In genomic region chrX:45191383-45191782, GRCh38 we compare ENCODE assay signal across 18 cellular contexts. TPM values are rescaled to one million over a fixed set of nuclear protein-coding genes. Genes with fewer than 3 reads are reported as not detected.
DNase-seq lines count a peak whose midpoint lies in the region; ATAC-seq, FAIRE-seq and TF ChIP-seq lines count a peak whose summit lies in the region.
"Had no signal": no experiment of that assay in that cellular context is flagged by ENCODE, and none has a peak within 500 bp of the region (broad histone marks: within the 10 kb centered on the region; RNA-seq: fewer than 3 reads in every experiment).

No MANE protein-coding gene starts in this region.

- H4K20me1 ChIP-seq in BLaER1 treated with 17β-estradiol and CSF1 and Interleukin-3, amounts not matched to agents 10 nM and 100 nM: peaks cover 0 to 4% (median 0%) of the 10 kb centered on the region in 11 experiments; a peak in 1 of 22 replicates
- H4K20me1 ChIP-seq in GM12878 (ENCODE audit: control insufficient read depth, insufficient read depth): no peaks in the 10 kb centered on the region
- no peaks in the 10 kb centered on the region for H4K20me1 ChIP-seq in mammary epithelial cell (ENCODE audit: insufficient read depth, low read length)

- CTCF ChIA-PET in GM12878 (lab: Yijun Ruan, JAX) (interaction anchor here (0.8 to 2.6 kb wide), 2 partner anchors 9 to 74 kb away, joined by 3 to 8 read pairs; no protein-coding TSS in a partner anchor), mammary epithelial cell (lab: Charles Lee; ENCODE audit: low non-redundant PET) (no interaction called here)

- H3K27me3 ChIP-seq in BLaER1 treated with 17β-estradiol and CSF1 and Interleukin-3, amounts not matched to agents 10 nM and 100 nM: peaks cover 0 to 22% (median 0%) of the 10 kb centered on the region in 11 experiments; a peak in 2 of 22 replicates
- H3K27me3 ChIP-seq in GM12878 (replicated peaks in 1 of 2; ENCODE audit: control insufficient read depth in 2 of 2, insufficient read depth in 2 of 2, low read length in 1 of 2) (no peaks in the 10 kb centered on the region; a peak in 1 of 4 replicates), mammary epithelial cell (ENCODE audit: insufficient read depth, low read length) (peaks cover 6% of the 10 kb centered on the region)

- H3K79me2 ChIP-seq in GM12878 (ENCODE audit: control insufficient read depth, insufficient read depth, low read length) (no peaks in the 10 kb centered on the region), mammary epithelial cell (ENCODE audit: insufficient read depth, low read length) (no peaks in the 10 kb centered on the region)

- H3K4me1 ChIP-seq in BLaER1 treated with 17β-estradiol and CSF1 and Interleukin-3, amounts not matched to agents 10 nM and 100 nM: peaks cover 0 to 22% (median 10%) of the 10 kb centered on the region in 10 experiments; a peak in 12 of 20 replicates
- no peaks in the 10 kb centered on the region for H3K4me1 ChIP-seq in GM12878 (ENCODE audit: control insufficient read depth, insufficient read depth, low read length)
- no peaks in the 10 kb centered on the region for H3K4me1 ChIP-seq in mammary epithelial cell (ENCODE audit: insufficient read depth, low read length)

- dilution Hi-C loops in mammary epithelial cell (cut with HindIII; ENCODE audit: low sequenced_read_pairs): no loop called here

- RAD21 ChIA-PET in GM12878 (lab: Charles Lee; ENCODE audit: unreplicated experiment): no interaction called here

- H3K4me2 ChIP-seq in BLaER1 treated with 17β-estradiol and CSF1 and Interleukin-3, amounts not matched to agents 10 nM and 100 nM: peak overlapping the region in 6 of 11 experiments; percentile 16 to 73 (median 52); a peak in 11 of 22 replicates
- H3K4me2 ChIP-seq in GM12878 (ENCODE audit: control insufficient read depth, insufficient read depth) (no peak overlapping the region), mammary epithelial cell (ENCODE audit: insufficient read depth, low read depth, low read length) (no peak overlapping the region)

- peak overlapping the region in 3 of 11 experiments; percentile 28 to 67 (median 48); a peak in 4 of 22 replicates for H3K27ac ChIP-seq in BLaER1 treated with 17β-estradiol and CSF1 and Interleukin-3, amounts not matched to agents 10 nM and 100 nM
- no peak overlapping the region for H3K27ac ChIP-seq in GM12878 (ENCODE audit: control insufficient read depth, insufficient read depth)
- no peak overlapping the region for H3K27ac ChIP-seq in mammary epithelial cell (ENCODE audit: insufficient read depth, low read depth, low read length)
- H3K27ac ChIP-seq: left ventricle myocardium inferior had no signal

- peak overlapping the region in 2 of 11 experiments; percentile 46 to 54; a peak in 2 of 22 replicates for H3K9ac ChIP-seq in BLaER1 treated with 17β-estradiol and CSF1 and Interleukin-3, amounts not matched to agents 10 nM and 100 nM
- H3K9ac ChIP-seq in GM12878 (ENCODE audit: control insufficient read depth, insufficient read depth, low read length): no peak overlapping the region
- H3K9ac ChIP-seq in mammary epithelial cell (ENCODE audit: insufficient read depth, low read length): no peak overlapping the region

- in situ Hi-C loops in GM12878 (cut with MboI) (no loop called here), mammary epithelial cell (cut with MboI; ENCODE audit: low sequenced_read_pairs in 2 of 2) (loop anchor here in 1 of 2 donors (25.0 kb wide), 1 partner anchor 1229 kb away; the partner anchor contains the start of gene NDP)

- no peaks in the 10 kb centered on the region for H3K36me3 ChIP-seq in BLaER1 treated with 17β-estradiol and CSF1 and Interleukin-3, amounts not matched to agents 10 nM and 100 nM
- H3K36me3 ChIP-seq in GM12878 (ENCODE audit: control insufficient read depth in 2 of 2, insufficient read depth in 2 of 2, low read length in 1 of 2) (no peaks in the 10 kb centered on the region), mammary epithelial cell (ENCODE audit: insufficient read depth, low read length) (no peaks in the 10 kb centered on the region)
- H3K36me3 ChIP-seq: left ventricle myocardium inferior had no signal

- POLR2A ChIA-PET in GM12878 (lab: Charles Lee): no interaction called here

- H2AFZ ChIP-seq in GM12878 (ENCODE audit: control insufficient read depth, low read depth, low read length) (no peak overlapping the region), mammary epithelial cell (ENCODE audit: low read depth, low read length) (no peak overlapping the region)

- ATAC-seq in GM18505 (IDR thresholded peaks at IDR 0.05; ENCODE audit: unreplicated experiment): peak; percentile 52
- ATAC-seq in GM12878: peak; percentile 71
- no peak for ATAC-seq in HG02970 (IDR thresholded peaks at IDR 0.05; ENCODE audit: low FRiP score, unreplicated experiment)
- ATAC-seq in GM21390 (IDR thresholded peaks at IDR 0.05; ENCODE audit: unreplicated experiment): no peak

- no peak overlapping the region for H3K4me3 ChIP-seq in BLaER1 treated with 17β-estradiol and CSF1 and Interleukin-3, amounts not matched to agents 10 nM and 100 nM
- H3K4me3 ChIP-seq in NB4 (ENCODE audit: low read depth, low read length) (peak overlapping the region; percentile 6), GM12878 (no peak overlapping the region), mammary epithelial cell (replicated peaks in 1 of 3; ENCODE audit: insufficient read depth in 1 of 3, low read depth in 2 of 3, low read length in 3 of 3) (no peak overlapping the region)
- H3K4me3 ChIP-seq: left ventricle myocardium inferior had no signal

- SMC1A ChIA-PET in GM12878 (lab: Charles Lee; ENCODE audit: uncharacterized antibody, unreplicated experiment): interaction anchor here (0.7 to 1.8 kb wide), 2 partner anchors 9 to 11 kb away, joined by 3 to 8 read pairs; partner anchors contain the start of gene DIPK2B

- TF ChIP-seq POLR2A in GM18505 (IDR thresholded peaks at IDR 0.05; ENCODE audit: borderline replicate concordance, extremely low read depth, insufficient read depth, insufficient read length): no peak
- TF ChIP-seq POLR2A in NB4 (IDR thresholded peaks at IDR 0.05; ENCODE audit: extremely low read depth, insufficient read length): no peak
- no peak for TF ChIP-seq POLR2A in GM12878 (IDR thresholded peaks at IDR 0.05; ENCODE audit: low read depth, low read length)

- intact Hi-C loops in GM12878 (cut with micrococcal nuclease; ENCODE audit: unreplicated experiment): no loop called here
- intact Hi-C loops in mammary epithelial cell (cut with micrococcal nuclease): no loop called here

- no peaks in the 10 kb centered on the region for H3K9me3 ChIP-seq in BLaER1 treated with 17β-estradiol and CSF1 and Interleukin-3, amounts not matched to agents 10 nM and 100 nM (replicated peaks in 1 of 11)
- H3K9me3 ChIP-seq in GM12878 (replicated peaks; ENCODE audit: control insufficient read depth, insufficient read depth, low read length) (no peaks in the 10 kb centered on the region), mammary epithelial cell (replicated peaks; ENCODE audit: insufficient read depth, low read length) (no peaks in the 10 kb centered on the region)
- H3K9me3 ChIP-seq: left ventricle myocardium inferior had no signal

- WGBS in GM12878 (ENCODE audit: insufficient coverage, insufficient replicate concordance, low lambda C conversion rate, missing lambda C conversion rate): 10% methylated on average over 8 of the region's 8 CpGs
- 79% methylated on average over 8 of the region's 8 CpGs for WGBS in mammary epithelial cell (ENCODE audit: low coverage, missing lambda C conversion rate)

- TF ChIP-seq EP300 in GM12878 (IDR thresholded peaks at IDR 0.05; ENCODE audit: borderline replicate concordance in 1 of 2, control insufficient read depth in 1 of 2, low read depth in 2 of 2, low read length in 2 of 2): 0 out of 4 replicates have a peak, but pooled peaks of 1 of the 2 experiments have one; percentile 18

- no peak for TF ChIP-seq RAD21 in GM12878 (IDR thresholded peaks at IDR 0.05; ENCODE audit: insufficient read depth, low read depth, low read length)

- TF ChIP-seq CTCF in NB4 (IDR thresholded peaks at IDR 0.05; ENCODE audit: low read depth, low read length) (no peak), GM12878 (IDR thresholded peaks at IDR 0.05 in 2 of 3, conservative IDR thresholded peaks at IDR 0.05 in 1 of 3; ENCODE audit: control insufficient read depth in 2 of 3, extremely low read depth in 1 of 3, insufficient read depth in 1 of 3, low read depth in 3 of 3, low read length in 3 of 3) (no peak), mammary epithelial cell (conservative IDR thresholded peaks at IDR 0.05 in 1 of 2, IDR thresholded peaks at IDR 0.05 in 1 of 2; ENCODE audit: extremely low read depth in 1 of 2, insufficient read depth in 1 of 2, low read depth in 1 of 2, low read length in 2 of 2) (no peak)

- BruUV-seq in GM12878 (replicated peaks; lab: Mats Ljungman, UMichigan): no TSS peak
- no TSS peak for BruUV-seq in mammary epithelial cell (replicated peaks; lab: Mats Ljungman, UMichigan)

- DNase-seq in NB4 (ENCODE audit: low read depth): peak; percentile 67
- DNase-seq in GM12878 (ENCODE audit: low read depth, low spot score): no peak
- DNase-seq in HuH-7.5 (ENCODE audit: low spot score): no peak
- no peak for DNase-seq in mammary epithelial cell
- DNase-seq: central memory CD4-positive, alpha-beta T cell; HCEC 1CT; left ventricle myocardium inferior; MM.1S; NCI-H2227 treated with DMSO at 0.1 percent for 48 hours; stimulated activated CD4-positive, alpha-beta T cell treated with anti-CD3 and anti-CD28 coated beads, Interleukin-4, amount 100 ng/mL, for 24 hours; stimulated activated naive CD4-positive, alpha-beta T cell treated with Interleukin-2 at 50 U/mL for 16 hours had no signal

- FAIRE-seq in GM12878 (lab: Jason Lieb, UNC): no peak

TF ChIP-seq in GM12878, 131 proteins besides CTCF, POLR2A, EP300 and RAD21 (continues in another document):
- TF ChIP-seq DPF2 (IDR thresholded peaks at IDR 0.05) (0 out of 2 replicates have a peak, but pooled peaks have one; percentile 25), IKZF1 (conservative IDR thresholded peaks at IDR 0.05) (peak; percentile 47; the same call in 1 of the 2 replicates)

RNA-seq across cellular contexts. Expression of gene DIPK2B, which starts 9.3 kb away (rescaled TPM):
- not detected in 2 replicates for total RNA-seq in GM12878 (2013; cell fraction: nucleolus; rRNA removed)
- total RNA-seq in GM12878 (2014; rRNA removed): not detected in 2 replicates
- not detected in 2 replicates for total RNA-seq in GM12878 (2014; rRNA removed; fragmentation: Illumina TruSeq; extraction: Trizol)
- total RNA-seq in GM12878 (2021): not detected in 2 replicates
- polyA plus RNA-seq in GM12878 (2011; ENCODE audit: low read depth): not detected
- not detected in 2 replicates for polyA plus RNA-seq in GM12878 (2011; rRNA removed)
- not detected in 2 replicates for polyA plus RNA-seq in GM12878 (2011; cell fraction: cytosol; rRNA removed)
- not detected in 2 replicates for polyA plus RNA-seq in GM12878 (2011; cell fraction: nucleus; rRNA removed)
- polyA plus RNA-seq in GM12878 (2012): not detected in 2 replicates
- not detected in 2 replicates for polyA plus RNA-seq in GM12878 (2014; fragmentation: Illumina TruSeq; extraction: Trizol)
- polyA plus RNA-seq in GM12878 (2014; fragmentation: Nextera tagmentation; extraction: Ambion mirVana): not detected
- polyA plus RNA-seq in GM12878 (2014; rRNA removed): not detected in 2 replicates
- polyA plus RNA-seq in GM12878 (2016; fragmentation: Nextera tagmentation; extraction: Ambion mirVana): not detected
- not detected in 2 replicates for polyA minus RNA-seq in GM12878 (2011; rRNA and poly(A)+ RNA removed)
- polyA minus RNA-seq in GM12878 (2011; cell fraction: cytosol; rRNA and poly(A)+ RNA removed): not detected in 2 replicates
- polyA minus RNA-seq in GM12878 (2011; cell fraction: nucleus; rRNA and poly(A)+ RNA removed): not detected in 2 replicates
- not detected for total RNA-seq in mammary epithelial cell
- not detected for polyA plus RNA-seq in mammary epithelial cell
- not detected for polyA minus RNA-seq in mammary epithelial cell
- total RNA-seq: epithelial cell of proximal tubule, HT-29, OCI-LY7 had no signal

Comparison
In these comparisons a context has a peak if more than half of its experiments do, and no peak if none do; other contexts are left out.
1. H3K4me2 ChIP-seq: peak in BLaER1 treated with 17β-estradiol and CSF1 and Interleukin-3, amounts not matched to agents 10 nM and 100 nM (6 of 11); none in GM12878 (single experiment) and mammary epithelial cell (single experiment).
2. ATAC-seq: peak in GM18505 (single experiment) and GM12878 (single experiment); none in HG02970 (single experiment) and GM21390 (single experiment).